Comparison of ENCODE assay signal across 14 cellular contexts in genomic region chr4:184784628-184785257, GRCh38.
"Had no signal": no experiment of that assay in that cellular context is flagged by ENCODE, and none has a peak within 500 bp of the region (broad histone marks: within the 10 kb centered on the region; RNA-seq: fewer than 3 reads in every experiment).

No MANE protein-coding gene starts in this region.

- H3K27ac ChIP-seq: suprapubic skin, upper lobe of left lung had no signal

- H3K4me3 Mint-ChIP-seq: natural killer cell treated with Interleukin-12 subunit alpha and Interleukin-12 subunit beta and Interleukin-15 and Interleukin-18, amount 100 ng/mL, for 72 hours had no signal

- H3K9me3 Mint-ChIP-seq: natural killer cell treated with Interleukin-12 subunit alpha and Interleukin-12 subunit beta and Interleukin-15 and Interleukin-18, amount 100 ng/mL, for 72 hours had no signal

- H3K4me1 ChIP-seq: suprapubic skin, upper lobe of left lung had no signal

- H3K27ac Mint-ChIP-seq: natural killer cell treated with Interleukin-12 subunit alpha and Interleukin-12 subunit beta and Interleukin-15 and Interleukin-18, amount 100 ng/mL, for 72 hours had no signal

- H3K4me3 ChIP-seq: dorsolateral prefrontal cortex, suprapubic skin, upper lobe of left lung had no signal

- H3K27me3 ChIP-seq: dorsolateral prefrontal cortex, suprapubic skin, upper lobe of left lung had no signal

- H3K27me3 Mint-ChIP-seq: natural killer cell treated with Interleukin-12 subunit alpha and Interleukin-12 subunit beta and Interleukin-15 and Interleukin-18, amount 100 ng/mL, for 72 hours had no signal

- H3K9me3 ChIP-seq: suprapubic skin, upper lobe of left lung had no signal

- DNase-seq: activated CD4-positive, alpha-beta T cell treated with anti-CD3 and anti-CD28 coated beads, Interleukin-2, amount 50 U/mL, for 1 hour; activated CD8-positive, alpha-beta memory T cell treated with anti-CD3 and anti-CD28 coated beads for 24 hours; activated naive CD4-positive, alpha-beta T cell treated with Interleukin-2 at 50 U/mL for 16 hours; erythroblast; left ventricle myocardium superior; mesenchymal stem cell; nucleus accumbens; stimulated activated CD4-positive, alpha-beta T cell treated with anti-CD3 and anti-CD28 coated beads, Interleukin-4, amount 100 ng/mL, for 24 hours; stimulated activated naive CD8-positive, alpha-beta T cell treated with anti-CD3 and anti-CD28 coated beads, Interleukin-15, Interleukin-2, amounts not matched to agents 100 U/mL and 50 U/mL, for 24 hours; T-helper 9 cell; upper lobe of left lung had no signal

- ATAC-seq: left ventricle myocardium superior; natural killer cell treated with Interleukin-12 subunit alpha and Interleukin-12 subunit beta and Interleukin-15 and Interleukin-18, amount 100 ng/mL, for 72 hours; stimulated activated naive CD8-positive, alpha-beta T cell treated with anti-CD3 and anti-CD28 coated beads, Interleukin-15, Interleukin-2, amounts not matched to agents 100 U/mL and 50 U/mL, for 24 hours had no signal
